9 cellular contexts compared by ENCODE assay signal in the genomic region with DNA sequence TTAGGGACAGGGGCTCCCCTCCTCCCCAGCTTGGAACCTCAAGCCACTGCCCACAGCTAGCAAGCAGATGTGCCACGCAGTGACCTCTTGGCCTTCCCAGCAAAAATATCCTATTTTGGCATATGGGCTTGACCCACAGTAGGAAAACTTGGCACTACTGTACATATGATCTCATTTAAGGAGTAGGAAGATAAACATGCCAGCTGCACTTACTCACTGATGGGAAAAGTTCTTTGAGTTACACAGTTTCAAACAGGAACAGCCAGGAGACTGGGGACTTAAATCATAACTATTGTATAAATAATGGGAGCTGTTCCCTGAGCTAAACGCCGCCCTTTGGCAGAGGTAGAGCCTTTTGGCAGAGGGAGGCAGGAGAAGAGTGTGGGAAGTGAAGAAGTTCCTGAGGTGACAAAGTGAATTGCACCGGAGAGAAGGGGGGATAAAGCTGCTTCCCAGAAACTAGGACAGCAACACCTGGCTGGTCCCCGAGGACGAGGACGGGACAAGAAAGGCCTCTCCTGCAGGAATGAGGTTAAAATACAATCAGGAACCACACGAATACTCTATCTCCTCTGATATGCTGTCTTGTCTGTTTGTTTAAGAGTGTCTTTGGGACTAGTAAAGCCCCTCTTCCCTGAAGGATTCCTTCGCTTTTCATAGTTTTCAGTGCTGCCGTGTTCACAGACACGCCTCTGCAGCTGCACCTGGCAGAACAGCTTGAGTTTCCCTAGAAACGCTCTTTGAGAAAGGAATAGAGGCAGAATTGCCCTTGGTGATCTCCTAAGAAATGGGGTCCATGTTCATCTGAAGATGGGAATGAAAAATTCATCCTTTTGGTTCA. TPM values are rescaled to one million over a fixed set of nuclear protein-coding genes. Genes with fewer than 3 reads are reported as not detected.
A peak's percentile ranks its signal among the peaks of the same experiment; 100 is the strongest.
DNase-seq lines count a peak whose midpoint lies in the region; TF ChIP-seq lines count a peak whose summit lies in the region.
"Had no signal": no experiment of that assay in that cellular context is flagged by ENCODE, and none has a peak within 500 bp of the region (broad histone marks: within the 10 kb centered on the region; RNA-seq: fewer than 3 reads in every experiment).

No MANE protein-coding gene starts in this region.

- H3K27me3 ChIP-seq in endodermal cell (ENCODE audit: control insufficient read depth, insufficient read depth, low read length, poor library complexity, severe bottlenecking) (no peaks in the 10 kb centered on the region), uterus (no peaks in the 10 kb centered on the region)

- no peak overlapping the region for H3K9ac ChIP-seq in endodermal cell (ENCODE audit: extremely low read depth, low read length, poor library complexity, severe bottlenecking)

- H3K9me3 Mint-ChIP-seq in endodermal cell (no peaks in the 10 kb centered on the region), mesothelial cell of epicardium (no peaks in the 10 kb centered on the region)

- H3K36me3 ChIP-seq in endodermal cell (ENCODE audit: control insufficient read depth, insufficient read depth, low read length): no peaks in the 10 kb centered on the region
- H3K36me3 ChIP-seq in uterus: no peaks in the 10 kb centered on the region

- WGBS in endodermal cell (ENCODE audit: insufficient coverage in 1 of 2, insufficient read length in 1 of 2), 2 experiments: 87 to 94% methylated on average over 8 to 12 of the region's 12 CpGs

- H3K4me3 ChIP-seq in endodermal cell (ENCODE audit: low read length) (no peak overlapping the region), uterus (peak overlapping the region in 1 of 2 donors; percentile 8)

- H3K27ac Mint-ChIP-seq in endodermal cell (no peak overlapping the region), mesothelial cell of epicardium (peak overlapping the region; percentile 80)

- H3K4me3 Mint-ChIP-seq in endodermal cell: no peak overlapping the region
- H3K4me3 Mint-ChIP-seq in mesothelial cell of epicardium: no peak overlapping the region

- peaks cover 8% of the 10 kb centered on the region for H3K4me1 ChIP-seq in endodermal cell (ENCODE audit: control insufficient read depth, insufficient read depth, low read length)
- H3K4me1 ChIP-seq in uterus: no peaks in the 10 kb centered on the region

- H3K4me1 Mint-ChIP-seq in endodermal cell: peaks cover 23% of the 10 kb centered on the region
- peaks cover 23% of the 10 kb centered on the region for H3K4me1 Mint-ChIP-seq in mesothelial cell of epicardium

- TF ChIP-seq CTCF in endodermal cell (conservative IDR thresholded peaks at IDR 0.05) (no peak), mesothelial cell of epicardium (IDR thresholded peaks at IDR 0.05; ENCODE audit: unreplicated experiment) (no peak), uterus (IDR thresholded peaks at IDR 0.05) (no peak)

- no peak for TF ChIP-seq POLR2A in uterus (IDR thresholded peaks at IDR 0.05)

- DNase-seq in NCI-H1417 (lab: John Stamatoyannopoulos, UW): peak in 2 of 3 experiments; percentile 8 to 18
- no peak for DNase-seq in NCI-H1417 treated with DMSO at 0.1 percent for 48 hours (lab: John Stamatoyannopoulos, UW)
- no peak for DNase-seq in endodermal cell
- no peak for DNase-seq in mesothelial cell of epicardium (ENCODE audit: low spot score in 2 of 2, unreplicated experiment in 2 of 2)
- DNase-seq in uterus: peak; percentile 74 to 82
- DNase-seq in SK-N-DZ (ENCODE audit: low spot score): no peak
- no peak for DNase-seq in stimulated activated CD4-positive, alpha-beta T cell treated with anti-CD3 and anti-CD28 coated beads, Interleukin-15, amount 100 ng/mL, for 24 hours
- no peak for DNase-seq in D341Med (ENCODE audit: low spot score)
- DNase-seq: activated CD4-positive, alpha-beta T cell treated with anti-CD3 and anti-CD28 coated beads, Interleukin-2, amount 50 U/mL, for 1 hour had no signal

- H3K27ac ChIP-seq in endodermal cell (ENCODE audit: low read depth, low read length) (peak overlapping the region; percentile 18), uterus (peak overlapping the region; percentile 77 to 83)

- H3K36me3 Mint-ChIP-seq in endodermal cell (ENCODE audit: low read depth) (no peaks in the 10 kb centered on the region), mesothelial cell of epicardium (no peaks in the 10 kb centered on the region)

- H3K27me3 Mint-ChIP-seq in endodermal cell (ENCODE audit: insufficient read depth) (peaks cover 11% of the 10 kb centered on the region), mesothelial cell of epicardium (ENCODE audit: low read depth) (no peaks in the 10 kb centered on the region)

- H3K9me3 ChIP-seq in endodermal cell (ENCODE audit: control insufficient read depth, low read length) (no peaks in the 10 kb centered on the region), uterus (no peaks in the 10 kb centered on the region)

- intact Hi-C loops in uterus (cut with DNase I; ENCODE audit: low total_unique reads): no loop called here

RNA-seq across cellular contexts. Expression of gene SACS, which starts 5.9 kb away (rescaled TPM):
- total RNA-seq in endodermal cell (10 to 100 TPM; 17.6 to 22.3 TPM), mesothelial cell of epicardium (18.7 to 19.2 TPM (median 19.2 TPM) in 3 replicates), uterus (10 to 100 TPM in 3 of 4 donors, 1 to 10 TPM in 1; 9.0 to 70.5 (median 20.5) TPM)
- 30.8 TPM for polyA plus RNA-seq in endodermal cell (2013, experiment 1 of 2)
- 33.2 TPM for polyA plus RNA-seq in endodermal cell (2013, experiment 2 of 2)
- polyA plus RNA-seq in SK-N-DZ (2014; cell fraction: cytosol; rRNA removed): 20.2 and 21.1 TPM in 2 replicates
- 61.9 and 76.8 TPM in 2 replicates for polyA plus RNA-seq in SK-N-DZ (2014; cell fraction: nucleus; rRNA removed)

Comparison
In these comparisons a context has a peak if more than half of its experiments do, and no peak if none do; other contexts are left out.
1. DNase-seq: peak in NCI-H1417 (2 of 3) and uterus (2 of 2); none in NCI-H1417 treated with DMSO at 0.1 percent for 48 hours (single experiment), endodermal cell (single experiment), mesothelial cell of epicardium (0 of 2), SK-N-DZ (single experiment), stimulated activated CD4-positive, alpha-beta T cell treated with anti-CD3 and anti-CD28 coated beads, Interleukin-15, amount 100 ng/mL, for 24 hours (single experiment) and D341Med (single experiment).